ENCODE assay signal across 29 cellular contexts in genomic region chr12:76272292-76272691, GRCh38.
A peak's percentile ranks its signal among the peaks of the same experiment; 100 is the strongest.
DNase-seq lines count a peak whose midpoint lies in the region; ATAC-seq, FAIRE-seq and TF ChIP-seq lines count a peak whose summit lies in the region.
"Had no signal": no experiment of that assay in that cellular context is flagged by ENCODE, and none has a peak within 500 bp of the region (broad histone marks: within the 10 kb centered on the region; RNA-seq: fewer than 3 reads in every experiment).

No MANE protein-coding gene starts in this region.

- peaks cover 25% of the 10 kb centered on the region for H3K4me1 Mint-ChIP-seq in neural crest cell
- H3K4me1 Mint-ChIP-seq: CD4-positive, alpha-beta memory T cell; IgD-negative memory B cell had no signal

- peak; percentile 65 for FAIRE-seq in frontal cortex (lab: Jason Lieb, UNC)
- FAIRE-seq: colon, GM12891 had no signal

- peak overlapping the region; percentile 77 for H3K27ac Mint-ChIP-seq in neural crest cell (ENCODE audit: unreplicated experiment)
- H3K27ac Mint-ChIP-seq: activated CD4-positive, alpha-beta T cell treated with anti-CD3 and anti-CD28 coated beads, Interleukin-2, amount 10 ng/mL, durations not matched to agents 7 days and 5 days; activated T-cell treated with anti-CD3 and anti-CD28 coated beads, Interleukin-2, amount 50 U/mL, for 24 hours; CD4-positive, alpha-beta memory T cell; IgD-negative memory B cell; nephron; progenitor cell of endocrine pancreas; WTC11 had no signal

- intact Hi-C loops in left ventricle myocardium superior (cut with micrococcal nuclease), result no loop called here

- H3K36me3 Mint-ChIP-seq in neural crest cell (ENCODE audit: low read depth), result no peaks in the 10 kb centered on the region
- H3K36me3 Mint-ChIP-seq: CD4-positive, alpha-beta memory T cell; IgD-negative memory B cell; WTC11 had no signal

- no peaks in the 10 kb centered on the region for H3K27me3 Mint-ChIP-seq in neural crest cell (ENCODE audit: low read depth)
- H3K27me3 Mint-ChIP-seq: activated CD4-positive, alpha-beta T cell treated with anti-CD3 and anti-CD28 coated beads, Interleukin-2, amount 10 ng/mL, durations not matched to agents 7 days and 5 days; progenitor cell of endocrine pancreas had no signal

- H3K4me3 Mint-ChIP-seq in neural crest cell, result peak overlapping the region; percentile 64
- H3K4me3 Mint-ChIP-seq: activated CD4-positive, alpha-beta T cell treated with anti-CD3 and anti-CD28 coated beads, Interleukin-2, amount 10 ng/mL, durations not matched to agents 7 days and 5 days; activated T-cell treated with anti-CD3 and anti-CD28 coated beads, Interleukin-2, amount 50 U/mL, for 24 hours; CD4-positive, alpha-beta memory T cell; IgD-negative memory B cell; nephron; WTC11 had no signal

- no peak for TF ChIP-seq CTCF in neural crest cell (conservative IDR thresholded peaks at IDR 0.05)

- DNase-seq in Ammon's horn (ENCODE audit: low spot score) (peak; percentile 78), astrocyte of the hippocampus (ENCODE audit: low read depth, low spot score) (peak; percentile 61), frontal cortex (ENCODE audit: low spot score in 2 of 2) (peak; percentile 13 to 30), neural crest cell (ENCODE audit: low read depth, low spot score) (peak; percentile 20), 8988T (no peak), left ventricle myocardium superior (no peak)
- DNase-seq in stimulated activated CD4-positive, alpha-beta T cell treated with anti-CD3 and anti-CD28 coated beads, Interleukin-2, amount 100 ng/mL, for 24 hours, result no peak
- DNase-seq: activated CD4-positive, alpha-beta T cell treated with anti-CD3 and anti-CD28 coated beads, Interleukin-2, amount 10 ng/mL, durations not matched to agents 7 days and 5 days; activated gamma-delta T cell treated with Interleukin-2 at 50 U/mL for 16 hours; activated T-cell treated with anti-CD3 and anti-CD28 coated beads, Interleukin-2, amount 50 U/mL, for 24 hours; CD4-positive, alpha-beta memory T cell; effector memory CD4-positive, alpha-beta T cell; foreskin fibroblast; mucosa of descending colon; NCI-H1105; NCI-H1930; NCI-H526; Peyer's patch; SIG-M5; stomach; T1000; transverse colon had no signal

- H3K9me3 Mint-ChIP-seq in neural crest cell, result peaks cover 4% of the 10 kb centered on the region
- H3K9me3 Mint-ChIP-seq: activated CD4-positive, alpha-beta T cell treated with anti-CD3 and anti-CD28 coated beads, Interleukin-2, amount 10 ng/mL, durations not matched to agents 7 days and 5 days; activated T-cell treated with anti-CD3 and anti-CD28 coated beads, Interleukin-2, amount 50 U/mL, for 24 hours; IgD-negative memory B cell; nephron; WTC11 had no signal

- ATAC-seq in GM18520 (IDR thresholded peaks at IDR 0.05; ENCODE audit: unreplicated experiment), result no peak
- ATAC-seq in left ventricle myocardium superior, result no peak
- ATAC-seq: mucosa of descending colon, WTC11 had no signal

Comparison
In these comparisons a context has a peak if more than half of its experiments do, and no peak if none do; other contexts are left out.
1. DNase-seq: peak in Ammon's horn (single experiment), astrocyte of the hippocampus (single experiment), frontal cortex (2 of 2) and neural crest cell (single experiment); none in 8988T (single experiment), left ventricle myocardium superior (single experiment) and stimulated activated CD4-positive, alpha-beta T cell treated with anti-CD3 and anti-CD28 coated beads, Interleukin-2, amount 100 ng/mL, for 24 hours (0 of 2).